Comparison of ENCODE assay signal across 23 cellular contexts in genomic region chr6:30264731-30265130, GRCh38. TPM values are rescaled to one million over a fixed set of nuclear protein-coding genes. Genes with fewer than 3 reads are reported as not detected.
A peak's percentile ranks its signal among the peaks of the same experiment; 100 is the strongest.
DNase-seq lines count a peak whose midpoint lies in the region; ATAC-seq and TF ChIP-seq lines count a peak whose summit lies in the region.
"Had no signal": no experiment of that assay in that cellular context is flagged by ENCODE, and none has a peak within 500 bp of the region (broad histone marks: within the 10 kb centered on the region; RNA-seq: fewer than 3 reads in every experiment).

No MANE protein-coding gene starts in this region.

- peaks cover 36% of the 10 kb centered on the region for H3K36me3 Mint-ChIP-seq in activated T-helper 17 cell treated with anti-CD3 and anti-CD28 coated beads, Interleukin-2, amount 50 U/mL, for 72 hours (ENCODE audit: low read depth)
- peaks cover 2% of the 10 kb centered on the region for H3K36me3 Mint-ChIP-seq in activated naive CD4-positive, alpha-beta T cell treated with anti-CD3 and anti-CD28 coated beads, Interleukin-2, amount 10 ng/mL, durations not matched to agents 7 days and 5 days

- no peak overlapping the region for H3K27ac Mint-ChIP-seq in activated T-helper 17 cell treated with anti-CD3 and anti-CD28 coated beads, Interleukin-2, amount 50 U/mL, for 72 hours
- no peak overlapping the region for H3K27ac Mint-ChIP-seq in activated naive CD4-positive, alpha-beta T cell treated with anti-CD3 and anti-CD28 coated beads, Interleukin-2, amount 10 ng/mL, durations not matched to agents 7 days and 5 days
- H3K27ac Mint-ChIP-seq: CD4-positive, alpha-beta T cell; naive thymus-derived CD4-positive, alpha-beta T cell; progenitor cell of endocrine pancreas had no signal

- TF ChIP-seq CTCF in choroid plexus epithelial cell (conservative IDR thresholded peaks at IDR 0.05; ENCODE audit: low read depth, low read length) (no peak), OCI-LY7 (conservative IDR thresholded peaks at IDR 0.05; ENCODE audit: low read length) (no peak)

- no peaks in the 10 kb centered on the region for H3K4me1 Mint-ChIP-seq in activated T-helper 17 cell treated with anti-CD3 and anti-CD28 coated beads, Interleukin-2, amount 50 U/mL, for 72 hours
- no peaks in the 10 kb centered on the region for H3K4me1 Mint-ChIP-seq in activated naive CD4-positive, alpha-beta T cell treated with anti-CD3 and anti-CD28 coated beads, Interleukin-2, amount 10 ng/mL, durations not matched to agents 7 days and 5 days

- DNase-seq in AG08396 (ENCODE audit: low spot score), result peak; percentile 23
- DNase-seq in LHCN-M2 (ENCODE audit: low read depth), result peak; percentile 13
- peak; percentile 17 for DNase-seq in choroid plexus epithelial cell (ENCODE audit: low read depth)
- DNase-seq in myocyte (ENCODE audit: low read depth), result peak; percentile 26
- no peak for DNase-seq in activated naive CD4-positive, alpha-beta T cell treated with anti-CD3 and anti-CD28 coated beads, Interleukin-2, amount 10 ng/mL, durations not matched to agents 7 days and 5 days
- DNase-seq in OCI-LY7 (ENCODE audit: low spot score), result no peak
- DNase-seq: activated CD4-positive, alpha-beta T cell treated with anti-CD3 and anti-CD28 coated beads, Interleukin-2, amount 50 U/mL, for 1 hour; activated CD8-positive, alpha-beta memory T cell treated with anti-CD3 and anti-CD28 coated beads, Interleukin-2, amount 50 U/mL, for 48 hours; activated effector memory CD4-positive, alpha-beta T cell treated with anti-CD3 and anti-CD28 coated beads, Interleukin-2, amount 50 U/mL, for 16 hours; aorta; CD4-positive, alpha-beta T cell; DMS53; foreskin keratinocyte; kidney; naive thymus-derived CD4-positive, alpha-beta T cell; NCI-H1105 treated with DMSO at 0.1 percent for 48 hours; NCI-H2107; NCI-H524 treated with DMSO at 0.1 percent for 48 hours; stimulated activated CD4-positive, alpha-beta T cell treated with anti-CD3 and anti-CD28 coated beads, Interleukin-4, amount 100 ng/mL, for 24 hours had no signal

- no peaks in the 10 kb centered on the region for H3K9me2 ChIP-seq in OCI-LY7 (ENCODE audit: insufficient read depth, low read length)

- intact Hi-C loops in OCI-LY7 (cut with micrococcal nuclease; ENCODE audit: unreplicated experiment), result no loop called here

- H3K4me1 ChIP-seq in OCI-LY7 (ENCODE audit: insufficient read depth, low read length, poor library complexity, severe bottlenecking), result peaks cover 8% of the 10 kb centered on the region

- no peak for ATAC-seq in activated T-helper 17 cell treated with anti-CD3 and anti-CD28 coated beads, Interleukin-2, amount 50 U/mL, for 72 hours (replicated peaks)
- ATAC-seq in HG03135 (IDR thresholded peaks at IDR 0.05; ENCODE audit: unreplicated experiment), result no peak
- ATAC-seq: foreskin keratinocyte; naive thymus-derived CD4-positive, alpha-beta T cell had no signal

- H3K27me3 Mint-ChIP-seq in activated T-helper 17 cell treated with anti-CD3 and anti-CD28 coated beads, Interleukin-2, amount 50 U/mL, for 72 hours, result no peaks in the 10 kb centered on the region
- H3K27me3 Mint-ChIP-seq in activated naive CD4-positive, alpha-beta T cell treated with anti-CD3 and anti-CD28 coated beads, Interleukin-2, amount 10 ng/mL, durations not matched to agents 7 days and 5 days, result peaks cover 5% of the 10 kb centered on the region
- H3K27me3 Mint-ChIP-seq: CD4-positive, alpha-beta T cell had no signal

- H3K9me3 ChIP-seq in OCI-LY7 (ENCODE audit: low read length), result no peaks in the 10 kb centered on the region

- no peaks in the 10 kb centered on the region for H4K20me1 ChIP-seq in OCI-LY7 (ENCODE audit: insufficient read depth, low read length)

- no peaks in the 10 kb centered on the region for H3K9me3 Mint-ChIP-seq in activated T-helper 17 cell treated with anti-CD3 and anti-CD28 coated beads, Interleukin-2, amount 50 U/mL, for 72 hours
- H3K9me3 Mint-ChIP-seq in activated naive CD4-positive, alpha-beta T cell treated with anti-CD3 and anti-CD28 coated beads, Interleukin-2, amount 10 ng/mL, durations not matched to agents 7 days and 5 days, result no peaks in the 10 kb centered on the region
- H3K9me3 Mint-ChIP-seq: CD4-positive, alpha-beta T cell had no signal

- no TSS peak for BruUV-seq in OCI-LY7 (replicated peaks; lab: Mats Ljungman, UMichigan)

- H3K4me3 ChIP-seq in choroid plexus epithelial cell (ENCODE audit: low read depth, low read length) (no peak overlapping the region), OCI-LY7 (ENCODE audit: low read depth, low read length, poor library complexity, severe bottlenecking) (no peak overlapping the region)
- H3K4me3 ChIP-seq: skin epidermis had no signal

- POLR2A ChIA-PET in OCI-LY7 (lab: Charles Lee), result no interaction called here

- H2AFZ ChIP-seq in OCI-LY7 (ENCODE audit: low read length), result no peak overlapping the region

- no peak overlapping the region for H3K4me2 ChIP-seq in OCI-LY7 (ENCODE audit: low read length)

- H3K27ac ChIP-seq in OCI-LY7 (ENCODE audit: low read depth, low read length, poor library complexity, severe bottlenecking), result no peak overlapping the region
- H3K27ac ChIP-seq: foreskin keratinocyte, skin epidermis had no signal

- no peak overlapping the region for H3K4me3 Mint-ChIP-seq in activated T-helper 17 cell treated with anti-CD3 and anti-CD28 coated beads, Interleukin-2, amount 50 U/mL, for 72 hours
- H3K4me3 Mint-ChIP-seq in activated naive CD4-positive, alpha-beta T cell treated with anti-CD3 and anti-CD28 coated beads, Interleukin-2, amount 10 ng/mL, durations not matched to agents 7 days and 5 days, result no peak overlapping the region
- H3K4me3 Mint-ChIP-seq: CD4-positive, alpha-beta T cell; naive thymus-derived CD4-positive, alpha-beta T cell had no signal

- CTCF ChIA-PET in activated naive CD4-positive, alpha-beta T cell treated with anti-CD3 and anti-CD28 coated beads, Interleukin-2, amount 10 ng/mL, durations not matched to agents 7 days and 5 days (lab: Charles Lee), result no interaction called here
- CTCF ChIA-PET in OCI-LY7 (lab: Charles Lee; ENCODE audit: unreplicated experiment), result no interaction called here

- H3K36me3 ChIP-seq in OCI-LY7 (ENCODE audit: insufficient read depth, low read length), result peaks cover 28% of the 10 kb centered on the region

- no peaks in the 10 kb centered on the region for H3K79me2 ChIP-seq in OCI-LY7 (ENCODE audit: insufficient read depth, low read depth, low read length)

RNA-seq across cellular contexts. Expression of gene TRIM26, which starts 51.5 kb away (rescaled TPM):
- total RNA-seq in LHCN-M2 (2014; rRNA removed), result 35.1 and 36.7 TPM in 2 replicates
- 28.6 TPM for polyA plus RNA-seq in LHCN-M2 (2012)
- total RNA-seq in myocyte, result 13.7 and 22.4 TPM in 2 replicates
- polyA plus RNA-seq in myocyte (2012), result 26.9 TPM
- 10 to 100 TPM; 37.6 to 67.0 TPM for total RNA-seq in activated T-helper 17 cell treated with anti-CD3 and anti-CD28 coated beads, Interleukin-2, amount 50 U/mL, for 72 hours
- 53.2 and 55.0 TPM in 2 replicates for total RNA-seq in OCI-LY7 (2014; rRNA removed; shearing (Covaris generic))
- 53.3 and 55.5 TPM in 2 replicates for total RNA-seq in OCI-LY7 (2022)

Comparison
In these comparisons a context has a peak if more than half of its experiments do, and no peak if none do; other contexts are left out.
1. DNase-seq: peak in AG08396 (single experiment), LHCN-M2 (single experiment), choroid plexus epithelial cell (single experiment) and myocyte (single experiment); none in activated naive CD4-positive, alpha-beta T cell treated with anti-CD3 and anti-CD28 coated beads, Interleukin-2, amount 10 ng/mL, durations not matched to agents 7 days and 5 days (single experiment) and OCI-LY7 (single experiment).